In the genomic region with DNA sequence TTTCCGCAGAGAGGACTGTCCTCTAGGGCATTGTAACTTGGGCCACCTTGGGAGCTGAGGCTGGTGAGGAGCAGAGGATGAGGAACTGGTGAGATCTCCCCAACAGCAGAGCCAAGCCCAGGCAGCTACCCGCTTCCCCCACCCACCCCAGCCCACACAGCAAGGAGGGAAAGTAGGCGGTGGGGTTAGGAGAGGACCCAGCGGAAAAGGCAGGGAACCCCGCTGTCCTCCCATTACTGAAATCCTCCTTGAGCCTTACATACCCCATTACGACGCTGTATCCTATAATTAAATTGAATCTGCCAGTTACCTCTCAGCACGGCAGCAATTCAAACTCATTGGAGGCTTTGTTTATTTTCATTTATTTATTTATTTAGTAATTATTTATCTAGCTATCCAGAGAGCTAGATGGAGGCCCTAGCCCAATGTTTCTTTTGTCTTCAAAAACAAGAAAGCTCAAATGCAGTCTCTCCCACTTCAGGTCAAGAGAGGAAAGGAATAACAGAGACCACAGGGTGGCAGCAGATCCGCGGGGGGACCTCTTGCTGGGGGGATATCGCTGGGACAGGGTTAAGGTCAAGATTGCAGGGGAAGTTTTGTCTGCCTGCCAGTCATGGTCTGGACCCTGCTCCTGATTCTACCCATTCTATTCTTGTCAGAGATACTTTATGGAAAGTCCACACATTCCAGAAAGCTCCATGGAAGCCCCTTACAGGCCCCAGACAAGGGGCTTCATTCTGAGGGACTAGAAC, we compare ENCODE assay signal across 12 cellular contexts.
DNase-seq lines count a peak whose midpoint lies in the region; ATAC-seq and TF ChIP-seq lines count a peak whose summit lies in the region.
"Had no signal": no experiment of that assay in that cellular context is flagged by ENCODE, and none has a peak within 500 bp of the region (broad histone marks: within the 10 kb centered on the region; RNA-seq: fewer than 3 reads in every experiment).

No MANE protein-coding gene starts in this region.

- H3K36me3 ChIP-seq in RWPE2 (ENCODE audit: low read depth), result no peaks in the 10 kb centered on the region
- no peaks in the 10 kb centered on the region for H3K36me3 ChIP-seq in esophagus muscularis mucosa

- TF ChIP-seq EP300 in esophagus muscularis mucosa (IDR thresholded peaks at IDR 0.05), result no peak

- H3K4me3 ChIP-seq in NB4 (ENCODE audit: low read depth, low read length) (no peak overlapping the region), RWPE2 (ENCODE audit: severe bottlenecking) (no peak overlapping the region), esophagus muscularis mucosa (no peak overlapping the region)

- intact Hi-C loops in esophagus muscularis mucosa (cut with DNase I), result no loop called here

- 36% methylated on average over 10 of the region's 11 CpGs for WGBS in esophagus muscularis mucosa

- H3K4me1 ChIP-seq in RWPE2 (ENCODE audit: insufficient read depth, poor library complexity, severe bottlenecking) (no peaks in the 10 kb centered on the region), esophagus muscularis mucosa (no peaks in the 10 kb centered on the region)

- DNase-seq in COR-L47 (lab: John Stamatoyannopoulos, UW) (peak; percentile 86), NB4 (ENCODE audit: low read depth) (peak; percentile 21), RWPE2 (ENCODE audit: low spot score) (no peak), iPS-NIHi7 (ENCODE audit: extremely low spot score) (peak; percentile 80), esophagus muscularis mucosa (ENCODE audit: extremely low spot score) (no peak), T-helper 1 cell (no peak)
- DNase-seq: activated CD4-positive, alpha-beta T cell treated with anti-CD3 and anti-CD28 coated beads for 36 hours; CD8-positive, alpha-beta T cell; Right ventricle myocardium superior; stimulated activated CD4-positive, alpha-beta T cell treated with anti-CD3 and anti-CD28 coated beads, Interleukin-4, amount 100 ng/mL, for 24 hours had no signal

- ATAC-seq in RWPE2 (ENCODE audit: low read depth), result no peak
- no peak for ATAC-seq in GM19397 (IDR thresholded peaks at IDR 0.05; ENCODE audit: unreplicated experiment)
- ATAC-seq in HG03139 (IDR thresholded peaks at IDR 0.05; ENCODE audit: unreplicated experiment), result no peak
- ATAC-seq: activated CD4-positive, alpha-beta T cell treated with anti-CD3 and anti-CD28 coated beads for 36 hours; CD8-positive, alpha-beta T cell had no signal

- H3K27ac ChIP-seq in RWPE2 (ENCODE audit: poor library complexity, severe bottlenecking), result no peak overlapping the region
- no peak overlapping the region for H3K27ac ChIP-seq in esophagus muscularis mucosa (replicated peaks in 1 of 4)

- TF ChIP-seq POLR2A in NB4 (IDR thresholded peaks at IDR 0.05; ENCODE audit: extremely low read depth, insufficient read length), result no peak
- no peak for TF ChIP-seq POLR2A in esophagus muscularis mucosa (IDR thresholded peaks at IDR 0.05; ENCODE audit: low read depth)

- TF ChIP-seq CTCF in NB4 (IDR thresholded peaks at IDR 0.05; ENCODE audit: low read depth, low read length) (peak; percentile 44), RWPE2 (IDR thresholded peaks at IDR 0.05; ENCODE audit: poor library complexity, severe bottlenecking) (peak; percentile 27), esophagus muscularis mucosa (IDR thresholded peaks at IDR 0.05) (no peak)

- H3K9me3 ChIP-seq in RWPE2 (ENCODE audit: severe bottlenecking) (no peaks in the 10 kb centered on the region), esophagus muscularis mucosa (no peaks in the 10 kb centered on the region)

- H3K27me3 ChIP-seq in RWPE2 (ENCODE audit: insufficient read depth, poor library complexity, severe bottlenecking) (no peaks in the 10 kb centered on the region), esophagus muscularis mucosa (peaks cover 0 to 49% (median 0%) of the 10 kb centered on the region in 4 donors)

Comparison
In these comparisons a context has a peak if more than half of its experiments do, and no peak if none do; other contexts are left out.
1. DNase-seq: peak in COR-L47 (single experiment), NB4 (single experiment) and iPS-NIHi7 (single experiment); none in RWPE2 (single experiment), esophagus muscularis mucosa (single experiment) and T-helper 1 cell (0 of 5).
2. CTCF ChIP-seq: peak in NB4 (single experiment) and RWPE2 (single experiment); none in esophagus muscularis mucosa (0 of 3).